In the genomic region with DNA sequence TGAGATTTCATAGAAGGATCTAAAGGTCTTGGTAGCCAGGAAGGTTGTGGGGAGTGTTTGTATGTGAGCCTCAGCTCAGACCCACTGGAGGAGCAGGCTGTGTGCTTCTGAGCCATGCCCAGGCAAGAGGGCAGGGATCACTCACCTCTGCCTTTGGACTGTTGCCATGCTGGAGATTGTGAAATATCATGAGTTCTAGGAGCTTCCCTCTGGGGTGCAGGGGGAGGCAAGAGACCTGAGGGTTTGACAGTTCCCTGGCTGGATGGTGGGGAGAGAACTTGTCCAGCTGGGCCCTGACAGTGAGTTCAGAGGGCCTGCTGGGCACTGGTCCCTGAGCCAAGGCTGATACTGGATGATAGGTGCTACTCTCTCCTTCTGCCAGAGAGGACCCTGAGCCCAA, we compare ENCODE assay signal across 20 cellular contexts. TPM values are rescaled to one million over a fixed set of nuclear protein-coding genes. Genes with fewer than 3 reads are reported as not detected.
"Had no signal": no experiment of that assay in that cellular context is flagged by ENCODE, and none has a peak within 500 bp of the region (broad histone marks: within the 10 kb centered on the region; RNA-seq: fewer than 3 reads in every experiment).

No MANE protein-coding gene starts in this region.

- ATAC-seq: activated T-cell treated with anti-CD3 and anti-CD28 coated beads, Interleukin-2, amount 50 U/mL, for 4 hours; foreskin keratinocyte; left colon; stimulated activated effector memory CD8-positive, alpha-beta T cell treated with anti-CD3 and anti-CD28 coated beads, Interleukin-12 subunit alpha, Interleukin-12 subunit beta, amount 100 ng/mL, for 72 hours; WTC11 had no signal

- H3K4me1 ChIP-seq: adrenal gland, foreskin keratinocyte, uterus had no signal

- H3K27ac ChIP-seq: adrenal gland, foreskin keratinocyte, sigmoid colon, thyroid gland, uterus had no signal

- H3K4me3 ChIP-seq: adrenal gland, sigmoid colon, thyroid gland, uterus had no signal

- DNase-seq: activated CD4-positive, alpha-beta memory T cell treated with anti-CD3 and anti-CD28 coated beads, Interleukin-2, amount 10 ng/mL, durations not matched to agents 7 days and 5 days; activated CD4-positive, alpha-beta T cell treated with anti-CD3 and anti-CD28 coated beads for 4 hours; activated effector memory CD4-positive, alpha-beta T cell treated with Interleukin-2 at 50 U/mL for 16 hours; activated naive CD4-positive, alpha-beta T cell treated with anti-CD3 and anti-CD28 coated beads, Interleukin-2, amount 50 U/mL, for 16 hours; activated T-cell treated with anti-CD3 and anti-CD28 coated beads, Interleukin-2, amount 50 U/mL, for 4 hours; cortex of kidney; effector memory CD4-positive, alpha-beta T cell; foreskin keratinocyte; left colon; mesenchymal stem cell; sigmoid colon; stimulated activated CD4-positive, alpha-beta T cell treated with anti-CD3 and anti-CD28 coated beads, Interleukin-2, amount 100 ng/mL, for 24 hours; thyroid gland; uterus had no signal

- H3K36me3 ChIP-seq: adrenal gland, sigmoid colon, thyroid gland, uterus had no signal

- H3K27ac Mint-ChIP-seq: activated CD4-positive, alpha-beta memory T cell treated with anti-CD3 and anti-CD28 coated beads, Interleukin-2, amount 10 ng/mL, durations not matched to agents 7 days and 5 days; natural killer cell treated with Interleukin-12 subunit alpha and Interleukin-12 subunit beta and Interleukin-15 and Interleukin-18, amount 100 ng/mL, for 72 hours; stimulated activated effector memory CD8-positive, alpha-beta T cell treated with anti-CD3 and anti-CD28 coated beads, Interleukin-12 subunit alpha, Interleukin-12 subunit beta, amount 100 ng/mL, for 72 hours; T-helper 1 cell treated with Interleukin-12 subunit alpha and Interleukin-12 subunit beta and Interleukin-4 antibody, amounts not matched to agents 30 μg/mL and 1 μg/mL, for 36 hours; WTC11 had no signal

- H3K9me3 Mint-ChIP-seq: activated CD4-positive, alpha-beta memory T cell treated with anti-CD3 and anti-CD28 coated beads, Interleukin-2, amount 10 ng/mL, durations not matched to agents 7 days and 5 days; activated T-cell treated with anti-CD3 and anti-CD28 coated beads, Interleukin-2, amount 50 U/mL, for 4 hours; central memory CD8-positive, alpha-beta T cell; natural killer cell treated with Interleukin-12 subunit alpha and Interleukin-12 subunit beta and Interleukin-15 and Interleukin-18, amount 100 ng/mL, for 72 hours; stimulated activated effector memory CD8-positive, alpha-beta T cell treated with anti-CD3 and anti-CD28 coated beads, Interleukin-12 subunit alpha, Interleukin-12 subunit beta, amount 100 ng/mL, for 72 hours; T-helper 1 cell treated with Interleukin-12 subunit alpha and Interleukin-12 subunit beta and Interleukin-4 antibody, amounts not matched to agents 30 μg/mL and 1 μg/mL, for 36 hours; WTC11 had no signal

- H3K36me3 Mint-ChIP-seq: natural killer cell treated with Interleukin-12 subunit alpha and Interleukin-12 subunit beta and Interleukin-15 and Interleukin-18, amount 100 ng/mL, for 72 hours; stimulated activated effector memory CD8-positive, alpha-beta T cell treated with anti-CD3 and anti-CD28 coated beads, Interleukin-12 subunit alpha, Interleukin-12 subunit beta, amount 100 ng/mL, for 72 hours; WTC11 had no signal

- H3K4me3 Mint-ChIP-seq: activated CD4-positive, alpha-beta memory T cell treated with anti-CD3 and anti-CD28 coated beads, Interleukin-2, amount 10 ng/mL, durations not matched to agents 7 days and 5 days; activated T-cell treated with anti-CD3 and anti-CD28 coated beads, Interleukin-2, amount 50 U/mL, for 4 hours; central memory CD8-positive, alpha-beta T cell; natural killer cell treated with Interleukin-12 subunit alpha and Interleukin-12 subunit beta and Interleukin-15 and Interleukin-18, amount 100 ng/mL, for 72 hours; stimulated activated effector memory CD8-positive, alpha-beta T cell treated with anti-CD3 and anti-CD28 coated beads, Interleukin-12 subunit alpha, Interleukin-12 subunit beta, amount 100 ng/mL, for 72 hours; T-helper 1 cell treated with Interleukin-12 subunit alpha and Interleukin-12 subunit beta and Interleukin-4 antibody, amounts not matched to agents 30 μg/mL and 1 μg/mL, for 36 hours; WTC11 had no signal

- H3K9me3 ChIP-seq: adrenal gland, sigmoid colon, thyroid gland, uterus had no signal

- H3K4me1 Mint-ChIP-seq: activated CD4-positive, alpha-beta memory T cell treated with anti-CD3 and anti-CD28 coated beads, Interleukin-2, amount 10 ng/mL, durations not matched to agents 7 days and 5 days; central memory CD8-positive, alpha-beta T cell had no signal

RNA-seq across cellular contexts. Expression of a gene that starts 6.0 kb away (rescaled TPM):
- total RNA-seq: activated CD4-positive, alpha-beta memory T cell treated with anti-CD3 and anti-CD28 coated beads, Interleukin-2, amount 10 ng/mL, durations not matched to agents 7 days and 5 days; activated T-cell treated with anti-CD3 and anti-CD28 coated beads, Interleukin-2, amount 50 U/mL, for 4 hours; foreskin keratinocyte; natural killer cell treated with Interleukin-12 subunit alpha and Interleukin-12 subunit beta and Interleukin-15 and Interleukin-18, amount 100 ng/mL, for 72 hours had no signal
- polyA plus RNA-seq: foreskin keratinocyte had no signal
